Comparison of ENCODE assay signal across 20 cellular contexts in the genomic region with DNA sequence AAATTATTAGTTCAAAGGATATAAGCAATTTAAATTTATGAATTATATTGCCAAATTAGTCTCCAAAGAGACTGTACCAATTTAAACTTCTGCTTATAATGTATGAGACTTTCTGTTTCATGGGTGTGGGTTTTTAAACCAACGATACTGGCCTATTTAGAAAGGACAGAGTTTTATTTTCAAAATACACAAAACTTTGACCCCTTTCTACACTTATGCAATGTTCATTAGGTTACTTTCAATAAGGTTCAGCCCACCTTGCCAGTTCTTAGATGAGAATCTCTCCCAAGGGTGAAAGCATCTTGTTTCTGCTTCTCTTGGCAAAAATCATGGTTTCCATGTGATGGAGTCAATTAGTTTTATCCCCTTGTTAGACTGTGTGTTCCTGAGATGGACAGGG.
"Had no signal": no experiment of that assay in that cellular context is flagged by ENCODE, and none has a peak within 500 bp of the region (broad histone marks: within the 10 kb centered on the region; RNA-seq: fewer than 3 reads in every experiment).

No MANE protein-coding gene starts in this region.

- ATAC-seq: activated CD8-positive, alpha-beta T cell treated with anti-CD3 and anti-CD28 coated beads, Interleukin-2, amount 10 ng/mL, durations not matched to agents 7 days and 5 days; T-helper 17 cell; WTC11 had no signal

- FAIRE-seq: bronchial epithelial cell had no signal

- DNase-seq: activated CD4-positive, alpha-beta T cell treated with anti-CD3 and anti-CD28 coated beads for 48 hours; activated CD4-positive, alpha-beta T cell treated with anti-CD3 and anti-CD28 coated beads, Interleukin-2, amount 50 U/mL, for 4 hours; activated CD4-positive, CD25-positive, alpha-beta regulatory T cell treated with anti-CD3 and anti-CD28 coated beads, Interleukin-2, amount 50 U/mL, for 72 hours; activated CD8-positive, alpha-beta memory T cell treated with anti-CD3 and anti-CD28 coated beads, Interleukin-2, amount 50 U/mL, for 48 hours; activated CD8-positive, alpha-beta T cell treated with anti-CD3 and anti-CD28 coated beads, Interleukin-2, amount 10 ng/mL, durations not matched to agents 7 days and 5 days; activated naive CD4-positive, alpha-beta T cell; activated T-cell treated with anti-CD3 and anti-CD28 coated beads, Interleukin-2, amount 50 U/mL, for 1 hour; aorta; central memory CD4-positive, alpha-beta T cell; NCI-H1092; NCI-H1930; NCI-H2171 treated with DMSO at 0.1 percent for 48 hours; NCI-H226; NCI-H526; NCI-H774; SIG-M5; T-helper 17 cell; T-helper 9 cell had no signal
